ENCODE assay signal across 21 cellular contexts in genomic region chr18:33835419-33835818, GRCh38.
A peak's percentile ranks its signal among the peaks of the same experiment; 100 is the strongest.
DNase-seq lines count a peak whose midpoint lies in the region; ATAC-seq lines count a peak whose summit lies in the region.
"Had no signal": no experiment of that assay in that cellular context is flagged by ENCODE, and none has a peak within 500 bp of the region (broad histone marks: within the 10 kb centered on the region; RNA-seq: fewer than 3 reads in every experiment).

No MANE protein-coding gene starts in this region.

- peak; percentile 5 for DNase-seq in NCI-H345 (lab: John Stamatoyannopoulos, UW)
- no peak for DNase-seq in NCI-H345 treated with DMSO at 0.1 percent for 48 hours (lab: John Stamatoyannopoulos, UW; ENCODE audit: unreplicated experiment)
- DNase-seq in DMS53 treated with DMSO at 0.1 percent for 48 hours (lab: John Stamatoyannopoulos, UW; ENCODE audit: unreplicated experiment), result peak; percentile 88
- DNase-seq in NCI-H510A treated with DMSO at 0.1 percent for 48 hours (lab: John Stamatoyannopoulos, UW), result peak; percentile 99
- no peak for DNase-seq in foreskin melanocyte
- DNase-seq in KG1 (lab: John Stamatoyannopoulos, UW), result no peak
- DNase-seq: 8988T; ACHN; AML-193; BE2C; Calu3; CD4-positive, alpha-beta memory T cell; COR-L47; DMS79; EL; GDM1; HFFc6 had no signal

- ATAC-seq in GM19324 (IDR thresholded peaks at IDR 0.05; ENCODE audit: low FRiP score, unreplicated experiment), result no peak
- ATAC-seq: A549, GM12878, GM23338 had no signal

Comparison
In these comparisons a context has a peak if more than half of its experiments do, and no peak if none do; other contexts are left out.
1. DNase-seq: peak in NCI-H345 (single experiment), DMS53 treated with DMSO at 0.1 percent for 48 hours (single experiment) and NCI-H510A treated with DMSO at 0.1 percent for 48 hours (single experiment); none in NCI-H345 treated with DMSO at 0.1 percent for 48 hours (single experiment), foreskin melanocyte (single experiment) and KG1 (single experiment).